In the genomic region with DNA sequence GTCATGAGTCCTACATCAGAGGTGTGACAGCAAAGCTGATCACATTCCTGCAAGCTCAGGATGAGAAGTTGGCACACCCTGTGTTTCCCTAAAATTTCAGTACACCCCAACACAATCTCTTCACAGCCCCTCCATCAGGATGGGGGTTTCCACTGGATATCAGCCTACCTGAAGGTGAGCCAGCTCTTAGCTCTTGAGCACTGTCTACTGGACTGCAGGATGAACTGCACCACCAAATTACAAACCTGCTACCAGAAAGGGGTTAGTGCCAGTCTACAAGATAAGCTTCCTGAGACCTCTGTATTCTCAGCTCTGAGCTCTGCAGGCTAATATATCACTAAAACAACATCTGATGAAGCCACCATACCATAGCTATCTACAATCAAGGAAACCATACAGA, we compare ENCODE assay signal across 22 cellular contexts.
DNase-seq lines count a peak whose midpoint lies in the region; ATAC-seq and TF ChIP-seq lines count a peak whose summit lies in the region.
"Had no signal": no experiment of that assay in that cellular context is flagged by ENCODE, and none has a peak within 500 bp of the region (broad histone marks: within the 10 kb centered on the region; RNA-seq: fewer than 3 reads in every experiment).

No MANE protein-coding gene starts in this region.

- H3K27me3 Mint-ChIP-seq in GM23338 (ENCODE audit: insufficient read depth, low read depth, poor library complexity): no peaks in the 10 kb centered on the region
- H3K27me3 Mint-ChIP-seq: brain had no signal

- no peaks in the 10 kb centered on the region for H3F3A ChIP-seq in GM23338 (replicated peaks; ENCODE audit: low read depth)

- H3K9me3 Mint-ChIP-seq in GM23338: 0 out of 3 replicates have a peak, but pooled peaks cover under 1% of the 10 kb centered on the region

- H3K9ac ChIP-seq in NT2/D1 (ENCODE audit: insufficient read length, low read depth): no peak overlapping the region

- 0 out of 2 replicates have a peak, but pooled peaks cover 8% of the 10 kb centered on the region for H3K9me2 ChIP-seq in GM23338 (ENCODE audit: insufficient read depth)

- in situ Hi-C loops in ACHN (cut with HindIII; ENCODE audit: low pct_ligation_motif_present, low pct_unique_long_range_greater_than_20kb, low sequenced_read_pairs): no loop called here

- H3K4me3 ChIP-seq in GM23338 (no peak overlapping the region), NT2/D1 (ENCODE audit: insufficient read length, low read depth) (no peak overlapping the region)
- H3K4me3 ChIP-seq: dorsolateral prefrontal cortex, heart right ventricle, left lung, upper lobe of right lung had no signal

- no peaks in the 10 kb centered on the region for H3K9me3 ChIP-seq in NT2/D1 (ENCODE audit: insufficient read depth, low read length)
- H3K9me3 ChIP-seq: upper lobe of right lung had no signal

- H2AFZ ChIP-seq in GM23338: peak overlapping the region; percentile 74; the same call in 1 of the 2 replicates

- H3K79me2 ChIP-seq in GM23338 (replicated peaks; ENCODE audit: insufficient read depth): no peaks in the 10 kb centered on the region

- peak; percentile 14 for DNase-seq in ACHN
- DNase-seq in GM23338 (ENCODE audit: low spot score): peak; percentile 49
- DNase-seq in NT2/D1 (ENCODE audit: low read depth, low spot score): peak; percentile 9
- peak; percentile 17 for DNase-seq in iPS DF 19.7 (ENCODE audit: low read depth, low spot score)
- DNase-seq in COLO829 (ENCODE audit: low spot score): no peak
- no peak for DNase-seq in NCI-H1694 treated with DMSO at 0.1 percent for 48 hours (lab: John Stamatoyannopoulos, UW)
- DNase-seq: activated CD4-positive, alpha-beta T cell treated with anti-CD3 and anti-CD28 coated beads for 48 hours; Calu3; dorsolateral prefrontal cortex; heart right ventricle; left lung; MV-4-11; NCI-H2107; NCI-H748 treated with DMSO at 0.1 percent for 48 hours; stimulated activated naive CD8-positive, alpha-beta T cell treated with anti-CD3 and anti-CD28 coated beads, Interleukin-15, Interleukin-2, amounts not matched to agents 100 U/mL and 50 U/mL, for 24 hours; upper lobe of right lung had no signal

- H3K4me1 ChIP-seq in GM23338 (ENCODE audit: insufficient read depth): no peaks in the 10 kb centered on the region
- no peaks in the 10 kb centered on the region for H3K4me1 ChIP-seq in NT2/D1 (ENCODE audit: insufficient read depth, insufficient read length)
- H3K4me1 ChIP-seq: heart right ventricle, left lung, upper lobe of right lung had no signal

- H3K36me3 ChIP-seq in GM23338 (ENCODE audit: insufficient read depth) (no peaks in the 10 kb centered on the region), NT2/D1 (ENCODE audit: insufficient read depth, insufficient read length, low read length) (no peaks in the 10 kb centered on the region)
- H3K36me3 ChIP-seq: heart right ventricle, left lung, upper lobe of right lung had no signal

- no peak overlapping the region for H3K27ac Mint-ChIP-seq in GM23338
- H3K27ac Mint-ChIP-seq: activated naive CD4-positive, alpha-beta T cell treated with anti-CD3 and anti-CD28 coated beads, Interleukin-2, amount 50 U/mL, for 72 hours; brain; T-helper 2 cell treated with Interferon-gamma antibody and Interleukin-4, amounts not matched to agents 5 μg/mL and 100 μg/mL, for 36 hours had no signal

- no peaks in the 10 kb centered on the region for H3K4me1 Mint-ChIP-seq in GM23338
- H3K4me1 Mint-ChIP-seq: brain had no signal

- no peaks in the 10 kb centered on the region for H4K20me1 ChIP-seq in GM23338 (replicated peaks; ENCODE audit: insufficient read depth)

- peak; percentile 90 for ATAC-seq in GM23338
- no peak for ATAC-seq in HG03139 (IDR thresholded peaks at IDR 0.05; ENCODE audit: unreplicated experiment)
- no peak for ATAC-seq in GM19035 (IDR thresholded peaks at IDR 0.05; ENCODE audit: unreplicated experiment)
- ATAC-seq: activated naive CD4-positive, alpha-beta T cell treated with anti-CD3 and anti-CD28 coated beads, Interleukin-2, amount 50 U/mL, for 72 hours; heart right ventricle; left lung; Right ventricle myocardium inferior; stimulated activated naive CD8-positive, alpha-beta T cell treated with anti-CD3 and anti-CD28 coated beads, Interleukin-15, Interleukin-2, amounts not matched to agents 100 U/mL and 50 U/mL, for 24 hours; upper lobe of right lung had no signal

- peak; percentile 64 to 79 for TF ChIP-seq CTCF in GM23338 (conservative IDR thresholded peaks at IDR 0.05; ENCODE audit: low read depth in 2 of 2)

- H3K27me3 ChIP-seq in GM23338 (ENCODE audit: insufficient read depth) (no peaks in the 10 kb centered on the region), NT2/D1 (ENCODE audit: insufficient read depth, insufficient read length) (no peaks in the 10 kb centered on the region)
- H3K27me3 ChIP-seq: dorsolateral prefrontal cortex, heart right ventricle, left lung, upper lobe of right lung had no signal

- H3K4me2 ChIP-seq in GM23338: no peak overlapping the region

- no peaks in the 10 kb centered on the region for H3K36me3 Mint-ChIP-seq in GM23338 (ENCODE audit: low read depth)
- H3K36me3 Mint-ChIP-seq: brain had no signal

- no peak overlapping the region for H3K27ac ChIP-seq in GM23338 (ENCODE audit: low read depth)
- H3K27ac ChIP-seq: dorsolateral prefrontal cortex, heart right ventricle, left lung, upper lobe of right lung had no signal

- H3K4me3 Mint-ChIP-seq in GM23338: no peak overlapping the region
- H3K4me3 Mint-ChIP-seq: brain; T-helper 2 cell treated with Interferon-gamma antibody and Interleukin-4, amounts not matched to agents 5 μg/mL and 100 μg/mL, for 36 hours had no signal

TF ChIP-seq in GM23338, 12 proteins besides CTCF, POLR2A, EP300 and RAD21:
- TF ChIP-seq ZNF331 (CRISPR knock-in tag; IDR thresholded peaks at IDR 0.05; ENCODE audit: low read depth) (no peak), CREB1 (CRISPR knock-in tag; IDR thresholded peaks at IDR 0.05; ENCODE audit: low read depth) (no peak), JUNB (IDR thresholded peaks at IDR 0.05; ENCODE audit: unreplicated experiment) (no peak), EZH2phosphoT487 (IDR thresholded peaks at IDR 0.05; ENCODE audit: unreplicated experiment) (no peak)

Comparison
In these comparisons a context has a peak if more than half of its experiments do, and no peak if none do; other contexts are left out.
1. DNase-seq: peak in ACHN (single experiment), GM23338 (single experiment), NT2/D1 (single experiment) and iPS DF 19.7 (single experiment); none in COLO829 (single experiment) and NCI-H1694 treated with DMSO at 0.1 percent for 48 hours (single experiment).